23 cellular contexts compared by ENCODE assay signal in genomic region chr17:2357931-2358434, GRCh38.
"Had no signal": no experiment of that assay in that cellular context is flagged by ENCODE, and none has a peak within 500 bp of the region (broad histone marks: within the 10 kb centered on the region; RNA-seq: fewer than 3 reads in every experiment).

No MANE protein-coding gene starts in this region.

- H3K4me1 ChIP-seq: breast epithelium had no signal

- H3K27me3 Mint-ChIP-seq: activated CD4-positive, alpha-beta memory T cell treated with anti-CD3 and anti-CD28 coated beads for 36 hours; activated CD4-positive, alpha-beta T cell treated with anti-CD3 and anti-CD28 coated beads, Interleukin-2, amount 10 ng/mL, durations not matched to agents 7 days and 5 days; activated naive CD8-positive, alpha-beta T cell treated with anti-CD3 and anti-CD28 coated beads, Interleukin-2, amount 10 ng/mL, durations not matched to agents 7 days and 5 days had no signal

- DNase-seq: activated CD4-positive, alpha-beta memory T cell treated with anti-CD3 and anti-CD28 coated beads for 36 hours; activated CD4-positive, alpha-beta T cell treated with anti-CD3 and anti-CD28 coated beads, Interleukin-2, amount 10 ng/mL, durations not matched to agents 7 days and 5 days; activated CD4-positive, CD25-positive, alpha-beta regulatory T cell; activated CD8-positive, alpha-beta memory T cell treated with anti-CD3 and anti-CD28 coated beads for 24 hours; activated naive CD4-positive, alpha-beta T cell treated with anti-CD3 and anti-CD28 coated beads, Interleukin-2, amount 50 U/mL, for 16 hours; activated naive CD8-positive, alpha-beta T cell treated with anti-CD3 and anti-CD28 coated beads, Interleukin-2, amount 10 ng/mL, durations not matched to agents 7 days and 5 days; activated T-cell treated with anti-CD3 and anti-CD28 coated beads, Interleukin-2, amount 50 U/mL, for 72 hours; adrenal gland; anterior cingulate cortex; central memory CD4-positive, alpha-beta T cell; Karpas-422; MM.1S; NCI-H1105; NCI-H1436 treated with DMSO at 0.1 percent for 48 hours; NCI-H187; NCI-H2081 treated with DMSO at 0.1 percent for 48 hours; NCI-H446; NCI-H524; SIG-M5; T-helper 2 cell had no signal

- H3K27ac ChIP-seq: adrenal gland, breast epithelium, VCaP had no signal

- H3K36me3 ChIP-seq: breast epithelium had no signal

- H3K9me3 ChIP-seq: adrenal gland, breast epithelium had no signal

- ATAC-seq: activated T-cell treated with anti-CD3 and anti-CD28 coated beads, Interleukin-2, amount 50 U/mL, for 72 hours; K562 had no signal

- H3K27me3 ChIP-seq: adrenal gland, breast epithelium had no signal

- H3K27ac Mint-ChIP-seq: activated CD4-positive, alpha-beta memory T cell treated with anti-CD3 and anti-CD28 coated beads for 36 hours; activated CD4-positive, alpha-beta T cell treated with anti-CD3 and anti-CD28 coated beads, Interleukin-2, amount 10 ng/mL, durations not matched to agents 7 days and 5 days; activated naive CD8-positive, alpha-beta T cell treated with anti-CD3 and anti-CD28 coated beads, Interleukin-2, amount 10 ng/mL, durations not matched to agents 7 days and 5 days; activated T-cell treated with anti-CD3 and anti-CD28 coated beads, Interleukin-2, amount 50 U/mL, for 72 hours had no signal

- H3K4me3 Mint-ChIP-seq: activated CD4-positive, alpha-beta memory T cell treated with anti-CD3 and anti-CD28 coated beads for 36 hours; activated CD4-positive, alpha-beta T cell treated with anti-CD3 and anti-CD28 coated beads, Interleukin-2, amount 10 ng/mL, durations not matched to agents 7 days and 5 days; activated naive CD8-positive, alpha-beta T cell treated with anti-CD3 and anti-CD28 coated beads, Interleukin-2, amount 10 ng/mL, durations not matched to agents 7 days and 5 days; activated T-cell treated with anti-CD3 and anti-CD28 coated beads, Interleukin-2, amount 50 U/mL, for 72 hours had no signal

- H3K4me3 ChIP-seq: adrenal gland, breast epithelium, K562 had no signal

- H3K9me3 Mint-ChIP-seq: activated CD4-positive, alpha-beta memory T cell treated with anti-CD3 and anti-CD28 coated beads for 36 hours; activated CD4-positive, alpha-beta T cell treated with anti-CD3 and anti-CD28 coated beads, Interleukin-2, amount 10 ng/mL, durations not matched to agents 7 days and 5 days; activated naive CD8-positive, alpha-beta T cell treated with anti-CD3 and anti-CD28 coated beads, Interleukin-2, amount 10 ng/mL, durations not matched to agents 7 days and 5 days; activated T-cell treated with anti-CD3 and anti-CD28 coated beads, Interleukin-2, amount 50 U/mL, for 72 hours had no signal
